22 cellular contexts compared by ENCODE assay signal in the genomic region with DNA sequence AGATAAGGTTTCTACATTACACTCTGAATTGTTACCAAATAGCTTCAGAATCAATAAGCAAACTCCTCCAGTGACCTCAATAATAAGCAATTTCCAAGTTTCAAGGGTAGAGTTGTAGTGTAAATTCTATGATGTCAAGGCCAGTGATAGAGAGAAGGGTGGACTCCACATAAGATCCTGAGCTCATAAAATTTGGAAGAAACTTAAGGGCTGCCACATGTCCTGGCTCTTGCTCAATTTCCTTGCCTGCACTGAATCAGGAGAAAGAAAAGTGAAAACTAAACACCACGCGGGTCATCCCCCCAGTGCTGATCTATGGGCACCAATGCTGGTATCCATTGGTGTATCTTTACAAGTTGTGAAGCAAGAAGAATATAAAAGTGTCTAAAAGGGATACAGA.
DNase-seq lines count a peak whose midpoint lies in the region; ATAC-seq and TF ChIP-seq lines count a peak whose summit lies in the region.
"Had no signal": no experiment of that assay in that cellular context is flagged by ENCODE, and none has a peak within 500 bp of the region (broad histone marks: within the 10 kb centered on the region; RNA-seq: fewer than 3 reads in every experiment).

No MANE protein-coding gene starts in this region.

- no peak overlapping the region for H3K23ac ChIP-seq in mesenchymal stem cell (ENCODE audit: low read length in 2 of 2)

- H4K8ac ChIP-seq in mesenchymal stem cell (ENCODE audit: low read length) = no peak overlapping the region

- H4K91ac ChIP-seq in mesenchymal stem cell (ENCODE audit: low read length) = no peak overlapping the region

- no peak overlapping the region for H2AK5ac ChIP-seq in mesenchymal stem cell (ENCODE audit: low read length, severe bottlenecking)

- no peaks in the 10 kb centered on the region for H3K79me1 ChIP-seq in mesenchymal stem cell (replicated peaks; ENCODE audit: low read length, poor library complexity, severe bottlenecking)

- no peak overlapping the region for H3K4ac ChIP-seq in mesenchymal stem cell (ENCODE audit: low read depth in 1 of 2, low read length in 2 of 2)

- no peaks in the 10 kb centered on the region for H3K4me1 ChIP-seq in mesenchymal stem cell (ENCODE audit: control insufficient read depth, insufficient read depth, low read depth, low read length)
- H3K4me1 ChIP-seq: SJCRH30 had no signal

- H3K36me3 ChIP-seq in mesenchymal stem cell (ENCODE audit: control insufficient read depth in 1 of 2, insufficient read depth in 2 of 2, low read depth in 1 of 2, low read length in 2 of 2) = no peaks in the 10 kb centered on the region
- H3K36me3 ChIP-seq: SJCRH30 had no signal

- H2BK15ac ChIP-seq in mesenchymal stem cell (ENCODE audit: low read depth, poor library complexity, severe bottlenecking) = no peak overlapping the region

- TF ChIP-seq CTCF in fibroblast of mammary gland (conservative IDR thresholded peaks at IDR 0.05; ENCODE audit: control insufficient read depth, insufficient read depth, low read depth, low read length) = no peak

- H3K27ac ChIP-seq in mesenchymal stem cell (ENCODE audit: low read length, poor library complexity, severe bottlenecking) = no peak overlapping the region
- H3K27ac ChIP-seq: SJCRH30 had no signal

- H3K4me3 ChIP-seq in fibroblast of mammary gland (ENCODE audit: control insufficient read depth, low read depth, low read length) (no peak overlapping the region), mesenchymal stem cell (ENCODE audit: insufficient read depth in 1 of 2, low read depth in 1 of 2, low read length in 2 of 2) (peak overlapping the region in 1 of 2 experiments; percentile 15)
- H3K4me3 ChIP-seq: SJCRH30 had no signal

- H2BK12ac ChIP-seq in mesenchymal stem cell (ENCODE audit: low read length in 2 of 2) = no peak overlapping the region

- H2BK5ac ChIP-seq in mesenchymal stem cell (ENCODE audit: low read depth, low read length, poor library complexity, severe bottlenecking) = no peak overlapping the region

- H3K9ac ChIP-seq in mesenchymal stem cell (ENCODE audit: low read length) = peak overlapping the region; percentile 3

- no peak for ATAC-seq in HG02759 (IDR thresholded peaks at IDR 0.05; ENCODE audit: unreplicated experiment)
- ATAC-seq: Panc1 had no signal

- no peak overlapping the region for H3K18ac ChIP-seq in mesenchymal stem cell (ENCODE audit: low read depth in 1 of 2, low read length in 2 of 2)

- no peak overlapping the region for H3K4me2 ChIP-seq in mesenchymal stem cell (ENCODE audit: low read length, poor library complexity, severe bottlenecking)

- DNase-seq in AG20443 (ENCODE audit: low spot score) (peak; percentile 22), NCI-H446 treated with DMSO at 0.1 percent for 48 hours (lab: John Stamatoyannopoulos, UW) (peak; percentile 18), fibroblast of mammary gland (ENCODE audit: low read depth) (peak; percentile 61), mesenchymal stem cell (no peak), GM03348 (ENCODE audit: low spot score) (no peak), ureter (ENCODE audit: low spot score) (no peak), NCI-H226 (no peak)
- DNase-seq: C1 segment of cervical spinal cord; Calu3; CD8-positive, alpha-beta memory T cell; DMS153; Kasumi-1; NCI-H1048; NCI-H1436; NCI-H1930; NCI-H2227 treated with DMSO at 0.1 percent for 48 hours; NCI-H524; NCI-H774; SJCRH30; SW 1271 had no signal

- 96% methylated on average over 2 of the region's 2 CpGs for WGBS in mesenchymal stem cell

- no peak overlapping the region for H2BK120ac ChIP-seq in mesenchymal stem cell (ENCODE audit: low read depth, low read length)

- H2AFZ ChIP-seq in mesenchymal stem cell (ENCODE audit: low read depth, low read length) = no peak overlapping the region

- H3K14ac ChIP-seq in mesenchymal stem cell (ENCODE audit: low read length in 2 of 2) = no peak overlapping the region

- no peaks in the 10 kb centered on the region for H3K9me3 ChIP-seq in mesenchymal stem cell (ENCODE audit: control insufficient read depth, low read length)
- H3K9me3 ChIP-seq: SJCRH30 had no signal

- no peaks in the 10 kb centered on the region for H3K27me3 ChIP-seq in mesenchymal stem cell (ENCODE audit: control insufficient read depth in 1 of 2, insufficient read depth in 1 of 2, low read length in 2 of 2)
- H3K27me3 ChIP-seq: SJCRH30 had no signal

Comparison
In these comparisons a context has a peak if more than half of its experiments do, and no peak if none do; other contexts are left out.
1. DNase-seq: peak in AG20443 (single experiment), NCI-H446 treated with DMSO at 0.1 percent for 48 hours (single experiment) and fibroblast of mammary gland (single experiment); none in mesenchymal stem cell (single experiment), GM03348 (single experiment), ureter (single experiment) and NCI-H226 (single experiment).